17 cellular contexts compared by ENCODE assay signal in the genomic region with DNA sequence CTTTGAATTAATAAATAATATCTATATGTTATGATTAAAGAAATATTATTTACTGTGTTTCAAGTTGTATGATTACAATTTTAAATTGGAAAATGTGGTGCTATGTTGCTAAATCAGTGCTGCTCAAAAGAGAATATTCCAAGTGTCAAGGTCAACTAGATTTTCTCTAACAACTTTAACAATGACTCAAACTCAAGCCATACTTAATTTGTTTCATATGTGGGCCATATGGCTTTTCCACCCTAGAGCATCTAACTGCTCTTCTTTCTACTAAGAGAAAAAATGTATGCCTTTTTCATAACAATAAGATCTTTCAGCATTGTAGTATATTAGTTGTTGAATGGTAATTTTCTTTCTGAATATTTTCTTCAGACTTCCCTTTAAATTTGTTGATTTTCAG. TPM values are rescaled to one million over a fixed set of nuclear protein-coding genes. Genes with fewer than 3 reads are reported as not detected.
A peak's percentile ranks its signal among the peaks of the same experiment; 100 is the strongest.
DNase-seq lines count a peak whose midpoint lies in the region.
"Had no signal": no experiment of that assay in that cellular context is flagged by ENCODE, and none has a peak within 500 bp of the region (broad histone marks: within the 10 kb centered on the region; RNA-seq: fewer than 3 reads in every experiment).

No MANE protein-coding gene starts in this region.

- DNase-seq in EL (peak; percentile 9), RPMI7951 (ENCODE audit: low read depth) (peak; percentile 59), fibroblast of gingiva (ENCODE audit: low read depth) (peak; percentile 26), cardiac septum (ENCODE audit: low spot score) (no peak), SKM-1 treated with dmso at 0.1 percent for 144 hours (lab: John Stamatoyannopoulos, UW; ENCODE audit: unreplicated experiment) (no peak), activated gamma-delta T cell treated with Interleukin-2 at 50 U/mL for 16 hours (no peak), NCI-H446 (lab: John Stamatoyannopoulos, UW) (no peak)
- DNase-seq: Calu3; CD4-positive, alpha-beta T cell; KG1; NCI-H1694 treated with DMSO at 0.1 percent for 48 hours; NCI-H510A; NCI-H748 treated with DMSO at 0.1 percent for 48 hours; NK-92 treated with Interleukin-12 subunit alpha and Interleukin-12 subunit beta, amount 100 ng/mL, for 24 hours; Right ventricle myocardium superior had no signal

- intact Hi-C loops in cardiac septum (cut with DNase I): no loop called here

RNA-seq across cellular contexts. Expression of gene SYT14, which starts 8.3 kb away (rescaled TPM):
- 1.1 and 2.2 TPM in 2 replicates for total RNA-seq in RPMI7951 (2014; rRNA removed; shearing (Covaris generic))
- total RNA-seq in cardiac septum: 0.03 TPM
- total RNA-seq: CD4-positive, alpha-beta T cell; HT-29; Right ventricle myocardium superior; T-helper 1 cell treated with Interleukin-12 subunit alpha and Interleukin-12 subunit beta and Interleukin-4 antibody, amounts not matched to agents 30 ng/mL and 1 ng/mL, for 36 hours had no signal

Comparison
In these comparisons a context has a peak if more than half of its experiments do, and no peak if none do; other contexts are left out.
1. DNase-seq: peak in EL (single experiment), RPMI7951 (single experiment) and fibroblast of gingiva (single experiment); none in cardiac septum (single experiment), SKM-1 treated with dmso at 0.1 percent for 144 hours (single experiment), activated gamma-delta T cell treated with Interleukin-2 at 50 U/mL for 16 hours (single experiment) and NCI-H446 (0 of 2).